ENCODE assay signal across 8 cellular contexts in genomic region chr19:48511800-48512503, GRCh38. TPM values are rescaled to one million over a fixed set of nuclear protein-coding genes. Genes with fewer than 3 reads are reported as not detected.
DNase-seq lines count a peak whose midpoint lies in the region; ATAC-seq and TF ChIP-seq lines count a peak whose summit lies in the region.

Gene LMTK3, minus strand, starts transcription at chr19:48511835. Its CDS starts 259 bp downstream, at chr19:48511576.

- H3K9ac ChIP-seq in colonic mucosa (ENCODE audit: low read depth in 2 of 2, low read length in 2 of 2) = no peak within 1 kb of the TSS

- H3K4me3 ChIP-seq in Peyer's patch (peak within 1 kb of the TSS; percentile 0 to 42 (median 35)), iPS-11a (ENCODE audit: low read depth, low read length) (peak within 1 kb of the TSS; percentile 30), colonic mucosa (no peak within 1 kb of the TSS)

- peak within 1 kb of the TSS in 1 of 4 donors; percentile 64 for H3K27ac ChIP-seq in Peyer's patch
- H3K27ac ChIP-seq in colonic mucosa = no peak within 1 kb of the TSS

- intact Hi-C loops in sciatic nerve (cut with DNase I) (no loop called here), colonic mucosa (cut with DNase I) (no loop called here)

- H3K27me3 ChIP-seq in Peyer's patch (peaks cover 0 to 9% of the 10 kb centered on the region in 2 donors), colonic mucosa (peaks cover 28% of the 10 kb centered on the region)

- H3K4me1 ChIP-seq in Peyer's patch (peaks cover 0 to 25% (median 7%) of the 10 kb centered on the region in 4 donors), colonic mucosa (peaks cover 6% of the 10 kb centered on the region)

- H3K9me3 ChIP-seq in Peyer's patch (no peaks in the 10 kb centered on the region), colonic mucosa (no peaks in the 10 kb centered on the region)

- ATAC-seq in sciatic nerve = no peak

- TF ChIP-seq CTCF in Peyer's patch (IDR thresholded peaks at IDR 0.05) (no peak), colonic mucosa (IDR thresholded peaks at IDR 0.05) (no peak)

- DNase-seq in NCI-H187 (lab: John Stamatoyannopoulos, UW) (peak; percentile 22 to 31), NCI-H187 treated with DMSO at 0.1 percent for 48 hours (lab: John Stamatoyannopoulos, UW) (no peak), Peyer's patch (peak in 2 of 3 donors; percentile 77 to 85), activated gamma-delta T cell treated with Interleukin-2 at 50 U/mL for 16 hours (peak; percentile 81), sciatic nerve (ENCODE audit: low spot score) (no peak), colonic mucosa (no peak)
- DNase-seq in stimulated activated CD4-positive, alpha-beta T cell treated with anti-CD3 and anti-CD28 coated beads, Interleukin-4, amount 100 ng/mL, for 24 hours = peak; percentile 80

- TF ChIP-seq POLR2A in Peyer's patch (IDR thresholded peaks at IDR 0.05) = no peak

- H3K36me3 ChIP-seq in Peyer's patch (no peaks in the 10 kb centered on the region), colonic mucosa (no peaks in the 10 kb centered on the region)

RNA-seq across cellular contexts. Expression of gene LMTK3, which starts in this region (rescaled TPM):
- 10 to 100 TPM in 2 of 4 donors, 1 to 10 TPM in 2; 8.2 to 17.6 (median 12.8) TPM for total RNA-seq in Peyer's patch
- total RNA-seq in sciatic nerve = 0.76 TPM
- 1 to 10 TPM; 1.7 to 3.1 TPM for total RNA-seq in colonic mucosa

Comparison
In these comparisons a context has a peak if more than half of its experiments do, and no peak if none do; other contexts are left out.
1. DNase-seq: peak in NCI-H187 (2 of 2), Peyer's patch (2 of 3), activated gamma-delta T cell treated with Interleukin-2 at 50 U/mL for 16 hours (single experiment) and stimulated activated CD4-positive, alpha-beta T cell treated with anti-CD3 and anti-CD28 coated beads, Interleukin-4, amount 100 ng/mL, for 24 hours (single experiment); none in NCI-H187 treated with DMSO at 0.1 percent for 48 hours (single experiment), sciatic nerve (single experiment) and colonic mucosa (single experiment).